ENCODE assay signal across 9 cellular contexts in genomic region chr11:18115360-18116127, GRCh38. TPM values are rescaled to one million over a fixed set of nuclear protein-coding genes. Genes with fewer than 3 reads are reported as not detected.
DNase-seq lines count a peak whose midpoint lies in the region; ATAC-seq and TF ChIP-seq lines count a peak whose summit lies in the region.
"Had no signal": no experiment of that assay in that cellular context is flagged by ENCODE, and none has a peak within 500 bp of the region (broad histone marks: within the 10 kb centered on the region; RNA-seq: fewer than 3 reads in every experiment).

No MANE protein-coding gene starts in this region.

- peak; percentile 88 for ATAC-seq in HG02678 (IDR thresholded peaks at IDR 0.05; ENCODE audit: unreplicated experiment)

- H3K27ac ChIP-seq in ascending aorta (no peak overlapping the region), spleen (no peak overlapping the region)
- H3K27ac ChIP-seq: skin epidermis had no signal

- H3K36me3 Mint-ChIP-seq in T-helper 2 cell treated with Interferon-gamma antibody and Interleukin-4, amounts not matched to agents 5 μg/mL and 100 μg/mL, for 36 hours (ENCODE audit: low read depth): no peaks in the 10 kb centered on the region

- no peaks in the 10 kb centered on the region for H3K9me3 ChIP-seq in ascending aorta
- H3K9me3 ChIP-seq in spleen: no peaks in the 10 kb centered on the region

- DNase-seq in NCI-H1694 (lab: John Stamatoyannopoulos, UW) (peak; percentile 23), ascending aorta (ENCODE audit: low spot score in 2 of 2) (peak in 1 of 2 donors; percentile 69), hypothalamus (lab: John Stamatoyannopoulos, UW) (peak in 42 of 51 donors; percentile 1 to 69 (median 24)), spleen (no peak), cortex of kidney (lab: John Stamatoyannopoulos, UW) (no peak)
- DNase-seq in T-helper 2 cell treated with Interferon-gamma antibody and Interleukin-4, amounts not matched to agents 5 μg/mL and 100 μg/mL, for 36 hours (ENCODE audit: low spot score): peak; percentile 54

- H3K4me1 ChIP-seq in ascending aorta: no peaks in the 10 kb centered on the region
- peaks cover 0 to 5% (median 0%) of the 10 kb centered on the region in 6 donors for H3K4me1 ChIP-seq in spleen

- no peak for TF ChIP-seq POLR2A in spleen (IDR thresholded peaks at IDR 0.05)

- H3K27me3 Mint-ChIP-seq in T-helper 2 cell treated with Interferon-gamma antibody and Interleukin-4, amounts not matched to agents 5 μg/mL and 100 μg/mL, for 36 hours (ENCODE audit: low read depth): peaks cover 15% of the 10 kb centered on the region

- WGBS in spleen, 5 donors: 0 to 4% (median 1%) methylated on average over 9 of the region's 9 CpGs

- H3K9me3 Mint-ChIP-seq in T-helper 2 cell treated with Interferon-gamma antibody and Interleukin-4, amounts not matched to agents 5 μg/mL and 100 μg/mL, for 36 hours: no peaks in the 10 kb centered on the region

- no peaks in the 10 kb centered on the region for H3K4me1 Mint-ChIP-seq in T-helper 2 cell treated with Interferon-gamma antibody and Interleukin-4, amounts not matched to agents 5 μg/mL and 100 μg/mL, for 36 hours (ENCODE audit: low read depth)

- H3K4me3 Mint-ChIP-seq in T-helper 2 cell treated with Interferon-gamma antibody and Interleukin-4, amounts not matched to agents 5 μg/mL and 100 μg/mL, for 36 hours: no peak overlapping the region

- intact Hi-C loops in ascending aorta (cut with DNase I): loop anchor here (2.0 to 10.0 kb wide), 2 partner anchors 381 to 617 kb away; partner anchors contain the start of gene KCNC1
- intact Hi-C loops in spleen (cut with DNase I; ENCODE audit: low total_unique reads): loop anchor here (10.0 kb wide), 1 partner anchor 619 kb away; no protein-coding TSS in a partner anchor

- H3K4me3 ChIP-seq in GM12875 (ENCODE audit: low read depth, low read length) (no peak overlapping the region), ascending aorta (no peak overlapping the region), spleen (no peak overlapping the region)
- H3K4me3 ChIP-seq: skin epidermis had no signal

- no peaks in the 10 kb centered on the region for H3K27me3 ChIP-seq in ascending aorta
- H3K27me3 ChIP-seq in spleen (replicated peaks in 1 of 7): peaks cover 0 to 20% (median 6%) of the 10 kb centered on the region in 7 donors

- H3K27ac Mint-ChIP-seq in T-helper 2 cell treated with Interferon-gamma antibody and Interleukin-4, amounts not matched to agents 5 μg/mL and 100 μg/mL, for 36 hours: no peak overlapping the region

- no peaks in the 10 kb centered on the region for H3K36me3 ChIP-seq in ascending aorta
- no peaks in the 10 kb centered on the region for H3K36me3 ChIP-seq in spleen

- TF ChIP-seq CTCF in GM12875 (IDR thresholded peaks at IDR 0.05; ENCODE audit: borderline replicate concordance, insufficient read depth, low read depth, low read length): peak; percentile 86
- peak; percentile 58 to 85 (median 75) for TF ChIP-seq CTCF in ascending aorta (IDR thresholded peaks at IDR 0.05)
- TF ChIP-seq CTCF in spleen (IDR thresholded peaks at IDR 0.05 in 8 of 11, conservative IDR thresholded peaks at IDR 0.05 in 3 of 11): peak; percentile 71 to 90 (median 86)

RNA-seq across cellular contexts. Expression of gene SAAL1, which starts 9.7 kb away (rescaled TPM):
- 29.1 TPM for total RNA-seq in ascending aorta
- 10 to 100 TPM; 13.4 to 26.9 (median 15.5) TPM for total RNA-seq in spleen
- 10 to 100 TPM; 12.7 to 17.5 (median 12.9) TPM for polyA plus RNA-seq in spleen

RNA-seq across cellular contexts. Expression of gene MRGPRX3, which starts 16.8 kb away (rescaled TPM):
- total RNA-seq in ascending aorta: not detected
- total RNA-seq in spleen: not detected
- not detected for polyA plus RNA-seq in spleen

RNA-seq across cellular contexts. Expression of gene MRGPRX4, which starts 57.1 kb away (rescaled TPM):
- total RNA-seq in ascending aorta (not detected), spleen (not detected)
- polyA plus RNA-seq in spleen: not detected

Comparison
In these comparisons a context has a peak if more than half of its experiments do, and no peak if none do; other contexts are left out.
1. DNase-seq: peak in NCI-H1694 (single experiment), T-helper 2 cell treated with Interferon-gamma antibody and Interleukin-4, amounts not matched to agents 5 μg/mL and 100 μg/mL, for 36 hours (single experiment) and hypothalamus (42 of 51); none in spleen (single experiment) and cortex of kidney (single experiment).
2. Peak in every context shown above with its lines, with median percentiles within 50 percentile points of each other: CTCF ChIP-seq.